8 cellular contexts compared by ENCODE assay signal in genomic region chr1:151254217-151255213, GRCh38. TPM values are rescaled to one million over a fixed set of nuclear protein-coding genes. Genes with fewer than 3 reads are reported as not detected.
DNase-seq lines count a peak whose midpoint lies in the region; ATAC-seq, FAIRE-seq and TF ChIP-seq lines count a peak whose summit lies in the region.

Gene PSMD4 (plus strand): TSS chr1:151254734. CDS start chr1:151254783, 49 bp downstream.

- H3K36me3 ChIP-seq in bronchial epithelial cell (ENCODE audit: control insufficient read depth, insufficient read depth, low read length) (peaks cover 3% of the 10 kb centered on the region), smooth muscle cell (ENCODE audit: low read depth) (no peaks in the 10 kb centered on the region)

- TF ChIP-seq CTCF in WI38 (IDR thresholded peaks at IDR 0.05; ENCODE audit: low read depth, low read length), result no peak
- TF ChIP-seq CTCF in bronchial epithelial cell (IDR thresholded peaks at IDR 0.05; ENCODE audit: insufficient read depth, low read length, severe bottlenecking), result no peak
- TF ChIP-seq CTCF in smooth muscle cell (IDR thresholded peaks at IDR 0.05; ENCODE audit: borderline replicate concordance, insufficient read depth, poor library complexity, severe bottlenecking), result no peak

- H3K27ac ChIP-seq in smooth muscle cell (ENCODE audit: low read depth), result peak within 1 kb of the TSS; percentile 91

- H3K4me3 ChIP-seq in WI38 (ENCODE audit: low read depth, low read length) (peak within 1 kb of the TSS; percentile 84), bronchial epithelial cell (ENCODE audit: low read depth, low read length) (peak within 1 kb of the TSS; percentile 80), smooth muscle cell (peak within 1 kb of the TSS; percentile 81)

- peaks cover 20% of the 10 kb centered on the region for H4K20me1 ChIP-seq in smooth muscle cell (ENCODE audit: low read depth)

- DNase-seq in ACHN (peak; percentile 99), NCI-H2227 treated with DMSO at 0.1 percent for 48 hours (lab: John Stamatoyannopoulos, UW) (peak; percentile 99), bronchial epithelial cell (ENCODE audit: low read depth) (peak; percentile 92), iPS-NIHi7 (ENCODE audit: extremely low spot score) (peak; percentile 99), smooth muscle cell (lab: John Stamatoyannopoulos, UW; ENCODE audit: unreplicated experiment) (peak; percentile 81)

- H2AFZ ChIP-seq in smooth muscle cell (ENCODE audit: low read depth), result peak within 1 kb of the TSS; percentile 99

- H3K9ac ChIP-seq in smooth muscle cell (ENCODE audit: low read depth), result peak within 1 kb of the TSS; percentile 94

- WGBS in smooth muscle cell (ENCODE audit: low lambda C conversion rate), result 32% methylated on average over 54 of the region's 56 CpGs

- H3K79me2 ChIP-seq in smooth muscle cell (ENCODE audit: low read depth), result peaks cover 55% of the 10 kb centered on the region

- ATAC-seq in GM18873 (IDR thresholded peaks at IDR 0.05; ENCODE audit: low FRiP score, unreplicated experiment), result peak; percentile 90
- peak; percentile 89 for ATAC-seq in HG03139 (IDR thresholded peaks at IDR 0.05; ENCODE audit: unreplicated experiment)

- FAIRE-seq in bronchial epithelial cell (lab: Jason Lieb, UNC), result peak; percentile 72

- in situ Hi-C loops in ACHN (cut with HindIII; ENCODE audit: low pct_ligation_motif_present, low pct_unique_long_range_greater_than_20kb, low sequenced_read_pairs), result no loop called here

- H3K9me3 ChIP-seq in smooth muscle cell (replicated peaks; ENCODE audit: low read depth), result no peaks in the 10 kb centered on the region

- peak within 1 kb of the TSS; percentile 99 for H3K4me2 ChIP-seq in smooth muscle cell

- peaks cover 9% of the 10 kb centered on the region for H3K4me1 ChIP-seq in smooth muscle cell (ENCODE audit: low read depth)

- H3K27me3 ChIP-seq in bronchial epithelial cell (ENCODE audit: control insufficient read depth, insufficient read depth, low read length), result no peaks in the 10 kb centered on the region
- H3K27me3 ChIP-seq in smooth muscle cell (ENCODE audit: low read depth), result no peaks in the 10 kb centered on the region

- peaks cover 10% of the 10 kb centered on the region for H3F3A ChIP-seq in smooth muscle cell (ENCODE audit: low read depth)

RNA-seq across cellular contexts. Expression of gene PSMD4, which starts in this region (rescaled TPM):
- 259 and 280 TPM in 2 replicates for total RNA-seq in bronchial epithelial cell
- 97.2 and 109 TPM in 2 replicates for total RNA-seq in smooth muscle cell
- polyA plus RNA-seq in smooth muscle cell, result 192 and 198 TPM in 2 replicates

Comparison
In these comparisons a context has a peak if more than half of its experiments do, and no peak if none do; other contexts are left out.
1. Peak in every context shown above with its lines: DNase-seq, ATAC-seq, H3K4me3 ChIP-seq and H3K27ac ChIP-seq.